In the genomic region with DNA sequence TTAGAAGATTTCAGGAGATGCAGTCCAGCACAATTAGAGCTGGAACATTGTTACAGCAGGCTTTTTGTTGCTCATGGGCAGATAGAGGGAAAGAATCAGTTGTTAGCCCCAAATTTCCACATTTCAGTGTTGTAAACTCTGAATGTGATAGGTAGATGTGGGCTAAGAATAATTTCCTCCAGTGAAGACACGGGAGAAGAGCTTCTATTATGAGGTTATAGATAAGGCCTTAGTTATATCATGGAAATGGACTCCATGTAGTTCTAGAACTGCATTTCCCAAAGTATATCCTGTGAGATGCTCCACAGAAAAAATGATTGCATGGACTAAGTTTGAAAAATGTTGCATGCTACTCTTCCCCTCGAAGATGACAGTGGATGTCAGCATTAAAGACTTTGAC, we compare ENCODE assay signal across 1 cellular context.
TF ChIP-seq lines count a peak whose summit lies in the region.

No MANE protein-coding gene starts in this region.

TF ChIP-seq in IMR-90, 13 proteins besides CTCF, POLR2A, EP300 and RAD21:
- TF ChIP-seq, protein P1, sequence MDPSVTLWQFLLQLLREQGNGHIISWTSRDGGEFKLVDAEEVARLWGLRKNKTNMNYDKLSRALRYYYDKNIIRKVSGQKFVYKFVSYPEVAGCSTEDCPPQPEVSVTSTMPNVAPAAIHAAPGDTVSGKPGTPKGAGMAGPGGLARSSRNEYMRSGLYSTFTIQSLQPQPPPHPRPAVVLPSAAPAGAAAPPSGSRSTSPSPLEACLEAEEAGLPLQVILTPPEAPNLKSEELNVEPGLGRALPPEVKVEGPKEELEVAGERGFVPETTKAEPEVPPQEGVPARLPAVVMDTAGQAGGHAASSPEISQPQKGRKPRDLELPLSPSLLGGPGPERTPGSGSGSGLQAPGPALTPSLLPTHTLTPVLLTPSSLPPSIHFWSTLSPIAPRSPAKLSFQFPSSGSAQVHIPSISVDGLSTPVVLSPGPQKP (IDR thresholded peaks at IDR 0.05; ENCODE audit: borderline replicate concordance, low read depth, low read length): no peak
- TF ChIP-seq CHD1 (IDR thresholded peaks at IDR 0.05; ENCODE audit: low read depth, low read length) (no peak), MAFK (IDR thresholded peaks at IDR 0.05; ENCODE audit: low read depth, low read length) (no peak), NFE2L2 (IDR thresholded peaks at IDR 0.05; ENCODE audit: low read depth, low read length) (no peak), BHLHE40 (IDR thresholded peaks at IDR 0.05; ENCODE audit: low read depth, low read length) (no peak)
- TF ChIP-seq, protein P2, sequence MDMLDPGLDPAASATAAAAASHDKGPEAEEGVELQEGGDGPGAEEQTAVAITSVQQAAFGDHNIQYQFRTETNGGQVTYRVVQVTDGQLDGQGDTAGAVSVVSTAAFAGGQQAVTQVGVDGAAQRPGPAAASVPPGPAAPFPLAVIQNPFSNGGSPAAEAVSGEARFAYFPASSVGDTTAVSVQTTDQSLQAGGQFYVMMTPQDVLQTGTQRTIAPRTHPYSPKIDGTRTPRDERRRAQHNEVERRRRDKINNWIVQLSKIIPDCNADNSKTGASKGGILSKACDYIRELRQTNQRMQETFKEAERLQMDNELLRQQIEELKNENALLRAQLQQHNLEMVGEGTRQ (IDR thresholded peaks at IDR 0.05; ENCODE audit: low read depth, low read length): no peak
